ENCODE assay signal across 8 cellular contexts in the genomic region with DNA sequence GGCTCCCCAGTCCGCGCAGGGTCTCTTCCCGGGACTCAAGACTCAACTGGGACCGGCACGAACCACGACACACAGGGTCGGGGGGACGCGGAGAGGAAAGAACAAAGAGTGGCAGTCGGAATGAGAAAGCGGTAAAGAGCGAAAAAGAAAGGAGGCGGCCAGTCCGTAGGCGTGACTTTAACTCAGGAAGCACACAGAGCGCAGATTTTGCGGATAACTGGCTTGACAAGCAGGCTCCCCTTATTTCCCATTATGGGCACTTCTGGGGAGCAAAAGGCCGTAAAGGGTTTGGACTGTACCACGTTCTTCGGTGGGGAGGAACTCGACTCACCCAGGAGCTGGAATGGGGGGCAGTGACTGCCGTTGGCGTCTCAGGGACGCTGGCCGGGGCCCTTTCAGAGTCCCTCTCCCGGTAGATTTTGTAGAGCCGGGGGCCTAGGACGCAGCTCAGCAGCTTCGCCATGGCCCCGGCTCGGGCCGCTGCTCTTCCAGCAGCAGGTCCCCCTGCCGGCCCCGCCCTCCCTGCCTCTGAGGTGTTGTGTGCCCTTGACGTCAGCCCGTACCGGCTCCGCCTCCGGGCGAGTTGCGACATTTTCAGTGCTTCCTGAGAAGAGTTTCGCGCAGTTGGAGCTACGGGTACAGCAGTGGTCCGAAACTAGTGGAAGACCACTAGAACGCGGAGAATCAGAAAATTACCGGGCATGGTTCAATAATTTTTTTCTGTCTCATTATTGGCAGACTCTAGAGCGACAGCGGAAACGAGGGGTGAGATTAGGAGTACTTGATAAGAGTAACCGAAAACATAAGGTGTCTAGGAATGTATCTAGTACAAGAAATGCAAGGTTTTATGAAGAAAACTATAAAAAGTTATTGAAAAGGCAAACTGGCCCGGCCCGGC. TPM values are rescaled to one million over a fixed set of nuclear protein-coding genes. Genes with fewer than 3 reads are reported as not detected.
DNase-seq lines count a peak whose midpoint lies in the region; ATAC-seq and TF ChIP-seq lines count a peak whose summit lies in the region.

A gene (minus strand): TSS at position 506 of the 898 bp plus-strand sequence. CDS start 43 bp downstream, at position 463.

- DNase-seq in A172 (ENCODE audit: low spot score) (peak; percentile 93), NCI-H2227 (lab: John Stamatoyannopoulos, UW; ENCODE audit: unreplicated experiment) (peak; percentile 98), WERI-Rb-1 (peak; percentile 100), mammary epithelial cell (peak; percentile 97)

- peak within 1 kb of the TSS; percentile 73 for H3K9ac ChIP-seq in mammary epithelial cell (ENCODE audit: insufficient read depth, low read length)
- peak within 1 kb of the TSS; percentile 91 for H3K9ac ChIP-seq in iPS-20b (ENCODE audit: low read depth, low read length)

- H2AFZ ChIP-seq in mammary epithelial cell (ENCODE audit: low read depth, low read length), result peak within 1 kb of the TSS; percentile 91

- intact Hi-C loops in mammary epithelial cell (cut with micrococcal nuclease), result loop anchor here (1.0 to 5.0 kb wide), 3 partner anchors 32 to 49 kb away; no protein-coding TSS in a partner anchor

- ATAC-seq in GM18868 (IDR thresholded peaks at IDR 0.05; ENCODE audit: unreplicated experiment), result peak; percentile 94
- peak; percentile 84 for ATAC-seq in HG03108 (IDR thresholded peaks at IDR 0.05; ENCODE audit: unreplicated experiment)

- no TSS peak for BruUV-seq in mammary epithelial cell (replicated peaks; lab: Mats Ljungman, UMichigan)

- no peaks in the 10 kb centered on the region for H3K27me3 ChIP-seq in WERI-Rb-1 (ENCODE audit: insufficient read depth, low read depth, severe bottlenecking)
- H3K27me3 ChIP-seq in mammary epithelial cell (ENCODE audit: insufficient read depth, low read length), result no peaks in the 10 kb centered on the region
- H3K27me3 ChIP-seq in iPS-20b (ENCODE audit: insufficient read depth, low read length), result no peaks in the 10 kb centered on the region

- peaks cover 31% of the 10 kb centered on the region for H3K79me2 ChIP-seq in mammary epithelial cell (ENCODE audit: insufficient read depth, low read length)

- peaks cover 12% of the 10 kb centered on the region for H3K4me1 ChIP-seq in mammary epithelial cell (ENCODE audit: insufficient read depth, low read length)
- peaks cover 5% of the 10 kb centered on the region; the same call in 1 of the 2 replicates for H3K4me1 ChIP-seq in iPS-20b (ENCODE audit: insufficient read depth, low read length)

- 4% methylated on average over 41 of the region's 54 CpGs for WGBS in mammary epithelial cell (ENCODE audit: low coverage, missing lambda C conversion rate)

- dilution Hi-C loops in mammary epithelial cell (cut with HindIII; ENCODE audit: low sequenced_read_pairs), result no loop called here

- in situ Hi-C loops in mammary epithelial cell (cut with MboI; ENCODE audit: low sequenced_read_pairs in 2 of 2), result no loop called here

- no peaks in the 10 kb centered on the region for H4K20me1 ChIP-seq in mammary epithelial cell (ENCODE audit: insufficient read depth, low read length)

- CTCF ChIA-PET in mammary epithelial cell (lab: Charles Lee; ENCODE audit: low non-redundant PET), result interaction anchor here (0.6 kb wide), 2 partner anchors 26 to 112 kb away, joined by 15 to 27 read pairs; no protein-coding TSS in a partner anchor

- H3K4me3 ChIP-seq in WERI-Rb-1 (ENCODE audit: low read depth, low read length), result peak within 1 kb of the TSS; percentile 84
- peak within 1 kb of the TSS; percentile 70 to 91 (median 80) for H3K4me3 ChIP-seq in mammary epithelial cell (replicated peaks in 1 of 3; ENCODE audit: insufficient read depth in 1 of 3, low read depth in 2 of 3, low read length in 3 of 3)
- H3K4me3 ChIP-seq in iPS-20b (ENCODE audit: low read length), result peak within 1 kb of the TSS; percentile 91
- H3K4me3 ChIP-seq in skin epidermis, result peak within 1 kb of the TSS; percentile 58 to 83 (median 74)

- peak within 1 kb of the TSS; percentile 85 for H3K4me2 ChIP-seq in mammary epithelial cell (ENCODE audit: insufficient read depth, low read depth, low read length)

- H3K36me3 ChIP-seq in WERI-Rb-1 (peaks cover 27% of the 10 kb centered on the region), mammary epithelial cell (ENCODE audit: insufficient read depth, low read length) (no peaks in the 10 kb centered on the region), iPS-20b (ENCODE audit: insufficient read depth, low read depth, low read length) (peaks cover 13% of the 10 kb centered on the region; the same call in 1 of the 2 replicates)

- TF ChIP-seq CTCF in WERI-Rb-1 (IDR thresholded peaks at IDR 0.05; ENCODE audit: low read depth, low read length), result no peak
- no peak for TF ChIP-seq CTCF in mammary epithelial cell (conservative IDR thresholded peaks at IDR 0.05 in 1 of 2, IDR thresholded peaks at IDR 0.05 in 1 of 2; ENCODE audit: extremely low read depth in 1 of 2, insufficient read depth in 1 of 2, low read depth in 1 of 2, low read length in 2 of 2)

- peak within 1 kb of the TSS; percentile 82 for H3K27ac ChIP-seq in WERI-Rb-1
- peak within 1 kb of the TSS; percentile 75 for H3K27ac ChIP-seq in mammary epithelial cell (ENCODE audit: insufficient read depth, low read depth, low read length)
- no peak within 1 kb of the TSS for H3K27ac ChIP-seq in iPS-20b (ENCODE audit: low read length)
- peak within 1 kb of the TSS; percentile 43 to 99 (median 97) for H3K27ac ChIP-seq in skin epidermis

- H3K9me3 ChIP-seq in WERI-Rb-1 (ENCODE audit: severe bottlenecking) (no peaks in the 10 kb centered on the region), mammary epithelial cell (replicated peaks; ENCODE audit: insufficient read depth, low read length) (no peaks in the 10 kb centered on the region), iPS-20b (ENCODE audit: insufficient read depth, low read depth, low read length) (no peaks in the 10 kb centered on the region)

RNA-seq across cellular contexts. Expression of the gene that starts here (rescaled TPM):
- 38.5 and 40.9 TPM in 2 replicates for total RNA-seq in A172 (2014; rRNA removed; shearing (Covaris generic))
- 10 to 100 TPM; 24.2 to 24.8 TPM for total RNA-seq in mammary epithelial cell
- 21.1 TPM for polyA plus RNA-seq in mammary epithelial cell
- 8.5 TPM for polyA minus RNA-seq in mammary epithelial cell
